In the genomic region with DNA sequence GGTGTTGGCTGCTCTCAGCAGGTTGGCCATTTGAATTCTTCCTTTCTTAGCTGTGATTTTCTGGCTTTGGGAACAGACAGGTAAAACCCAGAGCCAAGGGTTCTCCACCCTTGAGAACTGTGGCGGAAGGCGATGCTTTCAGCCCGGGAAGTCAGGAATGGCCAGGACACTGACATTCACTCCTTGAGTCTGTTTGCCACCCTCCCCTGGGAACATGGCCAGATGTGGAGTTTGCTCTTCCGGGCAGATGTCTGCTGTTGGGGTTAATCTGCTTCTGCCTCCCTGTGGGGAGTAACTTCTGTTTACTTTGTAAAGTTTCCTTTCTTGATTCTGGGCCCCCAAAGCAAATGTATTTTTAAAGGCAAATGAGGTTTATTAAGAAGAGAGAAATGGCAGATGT, we compare ENCODE assay signal across 19 cellular contexts. TPM values are rescaled to one million over a fixed set of nuclear protein-coding genes. Genes with fewer than 3 reads are reported as not detected.
DNase-seq lines count a peak whose midpoint lies in the region; ATAC-seq and TF ChIP-seq lines count a peak whose summit lies in the region.
"Had no signal": no experiment of that assay in that cellular context is flagged by ENCODE, and none has a peak within 500 bp of the region (broad histone marks: within the 10 kb centered on the region; RNA-seq: fewer than 3 reads in every experiment).

No MANE protein-coding gene starts in this region.

- no peaks in the 10 kb centered on the region for H3K27me3 Mint-ChIP-seq in activated naive CD4-positive, alpha-beta T cell treated with anti-CD3 and anti-CD28 coated beads, Interleukin-2, amount 50 U/mL, for 24 hours
- no peaks in the 10 kb centered on the region for H3K27me3 Mint-ChIP-seq in effector memory CD8-positive, alpha-beta T cell

- H3K36me3 ChIP-seq in parathyroid adenoma (ENCODE audit: control insufficient read depth, insufficient read depth, low read length) (peaks cover 3% of the 10 kb centered on the region), colonic mucosa (no peaks in the 10 kb centered on the region), osteoblast (ENCODE audit: insufficient read depth, low read length) (no peaks in the 10 kb centered on the region)
- H3K36me3 ChIP-seq: Peyer's patch, uterus had no signal

- H3K36me3 Mint-ChIP-seq in activated naive CD4-positive, alpha-beta T cell treated with anti-CD3 and anti-CD28 coated beads, Interleukin-2, amount 50 U/mL, for 24 hours: peaks cover 33% of the 10 kb centered on the region
- H3K36me3 Mint-ChIP-seq in activated naive CD4-positive, alpha-beta T cell treated with anti-CD3 and anti-CD28 coated beads, Interleukin-2, amount 50 U/mL, for 72 hours: peaks cover 39 to 58% of the 10 kb centered on the region in 2 donors
- H3K36me3 Mint-ChIP-seq in effector memory CD8-positive, alpha-beta T cell (ENCODE audit: insufficient read depth): peaks cover 98% of the 10 kb centered on the region

- H3K4me2 ChIP-seq in parathyroid adenoma (ENCODE audit: low read length): peak overlapping the region; percentile 73
- H3K4me2 ChIP-seq in osteoblast (ENCODE audit: insufficient read depth, low read length): no peak overlapping the region

- H3K27ac ChIP-seq in parathyroid adenoma (peak overlapping the region; percentile 98), colonic mucosa (no peak overlapping the region), osteoblast (ENCODE audit: low read depth, low read length) (no peak overlapping the region)
- H3K27ac ChIP-seq: epithelial cell of prostate, Peyer's patch, suprapubic skin, uterus had no signal

- H3K4me1 ChIP-seq in parathyroid adenoma: peaks cover 8% of the 10 kb centered on the region
- no peaks in the 10 kb centered on the region for H3K4me1 ChIP-seq in colonic mucosa
- H3K4me1 ChIP-seq in osteoblast (ENCODE audit: insufficient read depth, low read length): no peaks in the 10 kb centered on the region
- H3K4me1 ChIP-seq: Peyer's patch, uterus had no signal

- ATAC-seq in activated naive CD4-positive, alpha-beta T cell treated with anti-CD3 and anti-CD28 coated beads, Interleukin-2, amount 50 U/mL, for 72 hours: no peak
- no peak for ATAC-seq in effector memory CD8-positive, alpha-beta T cell (replicated peaks)
- ATAC-seq in HG02938 (IDR thresholded peaks at IDR 0.05; ENCODE audit: unreplicated experiment): no peak

- H3K9me3 ChIP-seq in parathyroid adenoma (ENCODE audit: control insufficient read depth, low read length): no peaks in the 10 kb centered on the region
- no peaks in the 10 kb centered on the region for H3K9me3 ChIP-seq in colonic mucosa
- H3K9me3 ChIP-seq in osteoblast (ENCODE audit: low read depth, low read length): no peaks in the 10 kb centered on the region
- H3K9me3 ChIP-seq: Peyer's patch, suprapubic skin, uterus had no signal

- peak overlapping the region; percentile 39 for H3K4me3 Mint-ChIP-seq in activated naive CD4-positive, alpha-beta T cell treated with anti-CD3 and anti-CD28 coated beads, Interleukin-2, amount 50 U/mL, for 24 hours
- peak overlapping the region in 1 of 2 donors; percentile 1 for H3K4me3 Mint-ChIP-seq in effector memory CD8-positive, alpha-beta T cell
- H3K4me3 Mint-ChIP-seq: dendritic cell treated with granulocyte-macrophage colony-stimulating factor and Interleukin-4, amounts not matched to agents 40 ng/mL and 50 ng/mL, for 4 days had no signal

- H2AFZ ChIP-seq in parathyroid adenoma: no peak overlapping the region
- H2AFZ ChIP-seq in osteoblast (ENCODE audit: low read length): no peak overlapping the region

- H3K9ac ChIP-seq in parathyroid adenoma (no peak overlapping the region), colonic mucosa (ENCODE audit: low read depth in 2 of 2, low read length in 2 of 2) (no peak overlapping the region)

- H3K4me1 Mint-ChIP-seq in activated naive CD4-positive, alpha-beta T cell treated with anti-CD3 and anti-CD28 coated beads, Interleukin-2, amount 50 U/mL, for 24 hours: peaks cover 67% of the 10 kb centered on the region
- peaks cover 39 to 47% of the 10 kb centered on the region in 2 donors for H3K4me1 Mint-ChIP-seq in effector memory CD8-positive, alpha-beta T cell (ENCODE audit: low read depth in 2 of 2)

- intact Hi-C loops in colonic mucosa (cut with DNase I): no loop called here

- H3K4me3 ChIP-seq in parathyroid adenoma (ENCODE audit: low read depth, low read length) (peak overlapping the region; percentile 79), colonic mucosa (no peak overlapping the region), osteoblast (ENCODE audit: insufficient read depth, low read length) (no peak overlapping the region)
- H3K4me3 ChIP-seq: Peyer's patch, suprapubic skin, uterus had no signal

- no peak for TF ChIP-seq CTCF in parathyroid adenoma (IDR thresholded peaks at IDR 0.05)
- no peak for TF ChIP-seq CTCF in colonic mucosa (IDR thresholded peaks at IDR 0.05)
- TF ChIP-seq CTCF in osteoblast (IDR thresholded peaks at IDR 0.05; ENCODE audit: extremely low read depth, low read depth, low read length): no peak

- peak overlapping the region; percentile 63 for H3K27ac Mint-ChIP-seq in activated naive CD4-positive, alpha-beta T cell treated with anti-CD3 and anti-CD28 coated beads, Interleukin-2, amount 50 U/mL, for 24 hours
- peak overlapping the region in 1 of 2 donors; percentile 5 for H3K27ac Mint-ChIP-seq in activated naive CD4-positive, alpha-beta T cell treated with anti-CD3 and anti-CD28 coated beads, Interleukin-2, amount 50 U/mL, for 72 hours
- peak overlapping the region; percentile 84 to 88 for H3K27ac Mint-ChIP-seq in effector memory CD8-positive, alpha-beta T cell
- H3K27ac Mint-ChIP-seq: dendritic cell treated with granulocyte-macrophage colony-stimulating factor and Interleukin-4, amounts not matched to agents 40 ng/mL and 50 ng/mL, for 4 days had no signal

- H3K9me3 Mint-ChIP-seq in activated naive CD4-positive, alpha-beta T cell treated with anti-CD3 and anti-CD28 coated beads, Interleukin-2, amount 50 U/mL, for 24 hours: no peaks in the 10 kb centered on the region
- no peaks in the 10 kb centered on the region for H3K9me3 Mint-ChIP-seq in activated naive CD4-positive, alpha-beta T cell treated with anti-CD3 and anti-CD28 coated beads, Interleukin-2, amount 50 U/mL, for 72 hours
- no peaks in the 10 kb centered on the region for H3K9me3 Mint-ChIP-seq in effector memory CD8-positive, alpha-beta T cell
- H3K9me3 Mint-ChIP-seq: dendritic cell treated with granulocyte-macrophage colony-stimulating factor and Interleukin-4, amounts not matched to agents 40 ng/mL and 50 ng/mL, for 4 days had no signal

- no peak for DNase-seq in activated naive CD4-positive, alpha-beta T cell treated with anti-CD3 and anti-CD28 coated beads, Interleukin-2, amount 50 U/mL, for 72 hours (ENCODE audit: low spot score in 2 of 2)
- DNase-seq in effector memory CD8-positive, alpha-beta T cell: no peak
- DNase-seq in colonic mucosa (no peak), osteoblast (ENCODE audit: insufficient read length, low spot score, missing footprints) (no peak)
- DNase-seq: ACHN; activated effector memory CD4-positive, alpha-beta T cell treated with Interleukin-2 at 50 U/mL for 16 hours; KBM-7; NCI-H146; NCI-H510A treated with DMSO at 0.1 percent for 48 hours; NK-92 treated with Interleukin-12 subunit alpha and Interleukin-12 subunit beta, amount 100 ng/mL, for 24 hours; Peyer's patch; uterus had no signal

- H3K27me3 ChIP-seq in parathyroid adenoma (ENCODE audit: control insufficient read depth, insufficient read depth, low read length) (no peaks in the 10 kb centered on the region), colonic mucosa (no peaks in the 10 kb centered on the region), osteoblast (ENCODE audit: insufficient read depth, low read length) (no peaks in the 10 kb centered on the region)
- H3K27me3 ChIP-seq: Peyer's patch, uterus had no signal

- H4K20me1 ChIP-seq in osteoblast (ENCODE audit: insufficient read depth, low read length): no peaks in the 10 kb centered on the region

- H3K79me2 ChIP-seq in parathyroid adenoma (peaks cover 14% of the 10 kb centered on the region), osteoblast (ENCODE audit: insufficient read depth, low read length) (no peaks in the 10 kb centered on the region)

TF ChIP-seq in PFSK-1, 5 proteins besides CTCF, POLR2A, EP300 and RAD21:
- peak; percentile 35 for TF ChIP-seq FOXP2 (optimal IDR thresholded peaks at IDR 0.05; ENCODE audit: borderline replicate concordance, extremely low read depth, extremely low read length, insufficient read depth)
- TF ChIP-seq TAF1 (IDR thresholded peaks at IDR 0.05; ENCODE audit: borderline replicate concordance, insufficient read depth, low read length): no peak
- TF ChIP-seq, protein P1, sequence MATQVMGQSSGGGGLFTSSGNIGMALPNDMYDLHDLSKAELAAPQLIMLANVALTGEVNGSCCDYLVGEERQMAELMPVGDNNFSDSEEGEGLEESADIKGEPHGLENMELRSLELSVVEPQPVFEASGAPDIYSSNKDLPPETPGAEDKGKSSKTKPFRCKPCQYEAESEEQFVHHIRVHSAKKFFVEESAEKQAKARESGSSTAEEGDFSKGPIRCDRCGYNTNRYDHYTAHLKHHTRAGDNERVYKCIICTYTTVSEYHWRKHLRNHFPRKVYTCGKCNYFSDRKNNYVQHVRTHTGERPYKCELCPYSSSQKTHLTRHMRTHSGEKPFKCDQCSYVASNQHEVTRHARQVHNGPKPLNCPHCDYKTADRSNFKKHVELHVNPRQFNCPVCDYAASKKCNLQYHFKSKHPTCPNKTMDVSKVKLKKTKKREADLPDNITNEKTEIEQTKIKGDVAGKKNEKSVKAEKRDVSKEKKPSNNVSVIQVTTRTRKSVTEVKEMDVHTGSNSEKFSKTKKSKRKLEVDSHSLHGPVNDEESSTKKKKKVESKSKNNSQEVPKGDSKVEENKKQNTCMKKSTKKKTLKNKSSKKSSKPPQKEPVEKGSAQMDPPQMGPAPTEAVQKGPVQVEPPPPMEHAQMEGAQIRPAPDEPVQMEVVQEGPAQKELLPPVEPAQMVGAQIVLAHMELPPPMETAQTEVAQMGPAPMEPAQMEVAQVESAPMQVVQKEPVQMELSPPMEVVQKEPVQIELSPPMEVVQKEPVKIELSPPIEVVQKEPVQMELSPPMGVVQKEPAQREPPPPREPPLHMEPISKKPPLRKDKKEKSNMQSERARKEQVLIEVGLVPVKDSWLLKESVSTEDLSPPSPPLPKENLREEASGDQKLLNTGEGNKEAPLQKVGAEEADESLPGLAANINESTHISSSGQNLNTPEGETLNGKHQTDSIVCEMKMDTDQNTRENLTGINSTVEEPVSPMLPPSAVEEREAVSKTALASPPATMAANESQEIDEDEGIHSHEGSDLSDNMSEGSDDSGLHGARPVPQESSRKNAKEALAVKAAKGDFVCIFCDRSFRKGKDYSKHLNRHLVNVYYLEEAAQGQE (IDR thresholded peaks at IDR 0.05; ENCODE audit: insufficient read depth in 1 of 2, low read depth in 2 of 2, low read length in 2 of 2): no peak

RNA-seq across cellular contexts. Expression of a gene that starts 17.7 kb away (rescaled TPM):
- total RNA-seq in activated naive CD4-positive, alpha-beta T cell treated with anti-CD3 and anti-CD28 coated beads, Interleukin-2, amount 50 U/mL, for 72 hours: 10 to 100 TPM in 1 of 2 donors, 1 to 10 TPM in 1; 5.7 to 28.9 TPM
- 98.4 TPM for polyA plus RNA-seq in PFSK-1 (2012; ENCODE audit: insufficient read length, low read depth)
- total RNA-seq in colonic mucosa (under 1 TPM; 0.48 to 0.54 TPM), osteoblast (not detected in 2 replicates)
